10 cellular contexts compared by ENCODE assay signal in the genomic region with DNA sequence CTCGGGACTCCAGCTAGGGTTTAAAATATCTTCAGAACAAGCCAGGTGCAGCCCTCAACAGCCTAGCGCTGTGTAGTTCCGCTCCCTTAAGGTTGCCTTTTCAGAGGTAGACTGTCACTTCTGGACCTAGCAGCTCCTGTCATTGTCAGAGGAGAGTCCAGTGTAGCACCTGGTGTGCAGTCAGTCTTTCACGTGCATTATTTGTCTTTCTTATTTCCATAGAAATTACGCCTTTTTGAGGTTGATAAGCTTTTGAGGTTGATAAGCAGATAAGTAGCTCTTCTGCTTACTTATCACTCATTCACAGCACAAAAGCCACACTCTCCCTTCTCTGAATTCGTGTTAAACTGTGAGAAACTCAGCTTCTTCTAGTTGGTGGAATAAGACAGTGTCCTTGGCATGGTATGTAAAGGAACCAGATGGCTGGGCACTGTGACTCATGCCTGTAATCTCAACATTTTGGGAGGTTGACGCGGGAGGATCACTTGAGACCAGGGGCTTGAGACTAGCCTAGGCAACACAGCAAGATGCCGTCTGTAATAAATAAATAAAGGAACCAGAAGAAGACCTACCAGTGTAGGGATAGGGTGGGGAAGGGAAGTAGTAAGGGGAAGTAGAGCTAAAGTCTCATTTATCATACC. TPM values are rescaled to one million over a fixed set of nuclear protein-coding genes. Genes with fewer than 3 reads are reported as not detected.
DNase-seq lines count a peak whose midpoint lies in the region; ATAC-seq, FAIRE-seq and TF ChIP-seq lines count a peak whose summit lies in the region.
"Had no signal": no experiment of that assay in that cellular context is flagged by ENCODE, and none has a peak within 500 bp of the region (broad histone marks: within the 10 kb centered on the region; RNA-seq: fewer than 3 reads in every experiment).

No MANE protein-coding gene starts in this region.

- H3K36me3 Mint-ChIP-seq in natural killer cell, result no peaks in the 10 kb centered on the region

- H3K4me1 ChIP-seq in ovary (ENCODE audit: insufficient read depth) (peaks cover 8% of the 10 kb centered on the region), kidney (ENCODE audit: control insufficient read depth in 1 of 2, insufficient read depth in 1 of 2, low read depth in 1 of 2, low read length in 2 of 2) (no peaks in the 10 kb centered on the region)

- H3K9me3 ChIP-seq in ovary, result no peaks in the 10 kb centered on the region
- H3K9me3 ChIP-seq in kidney (ENCODE audit: control insufficient read depth in 1 of 2, low read length in 2 of 2), result no peaks in the 10 kb centered on the region
- H3K9me3 ChIP-seq: thyroid gland had no signal

- peaks cover 6 to 9% of the 10 kb centered on the region in 2 donors for H3K4me1 Mint-ChIP-seq in natural killer cell

- H3K27ac ChIP-seq in ovary, result no peak overlapping the region
- no peak overlapping the region for H3K27ac ChIP-seq in kidney (ENCODE audit: low read depth in 2 of 2, low read length in 2 of 2)
- H3K27ac ChIP-seq: thyroid gland had no signal

- intact Hi-C loops in natural killer cell (cut with micrococcal nuclease) (no loop called here), ovary (cut with DNase I) (no loop called here), kidney (cut with DNase I) (loop anchor here (10.0 kb wide), 1 partner anchor 68 kb away; no protein-coding TSS in a partner anchor)

- no peaks in the 10 kb centered on the region for H3K27me3 Mint-ChIP-seq in natural killer cell (ENCODE audit: low read depth in 2 of 2)

- in situ Hi-C loops in G401 (cut with HindIII; ENCODE audit: low sequenced_read_pairs), result loop anchor here (5.0 kb wide), 1 partner anchor 46 kb away; no protein-coding TSS in a partner anchor

- no peaks in the 10 kb centered on the region for H3K27me3 ChIP-seq in ovary
- H3K27me3 ChIP-seq: thyroid gland had no signal

- FAIRE-seq in kidney (lab: Jason Lieb, UNC), result no peak

- 70 to 74% (median 71%) methylated on average over 9 of the region's 9 CpGs for WGBS in ovary, 3 donors

- peak; percentile 91 for DNase-seq in G401 (ENCODE audit: low spot score)
- peak; percentile 70 for DNase-seq in NCI-H146 (lab: John Stamatoyannopoulos, UW)
- peak; percentile 55 for DNase-seq in amniotic epithelial cell (ENCODE audit: low read depth)
- no peak for DNase-seq in natural killer cell
- no peak for DNase-seq in ovary
- DNase-seq in Ammon's horn (ENCODE audit: low spot score), result no peak
- no peak for DNase-seq in kidney
- DNase-seq: NCI-H1436 treated with DMSO at 0.1 percent for 48 hours, thyroid gland had no signal

- ATAC-seq in natural killer cell (peak in 2 of 3 donors; percentile 25 to 85), GM18907 (IDR thresholded peaks at IDR 0.05; ENCODE audit: unreplicated experiment) (no peak)

- H3K9ac ChIP-seq in kidney (ENCODE audit: low read length in 2 of 2), result no peak overlapping the region

- no peak for TF ChIP-seq CTCF in natural killer cell (IDR thresholded peaks at IDR 0.05)
- TF ChIP-seq CTCF in ovary (IDR thresholded peaks at IDR 0.05), result no peak
- TF ChIP-seq CTCF in kidney (IDR thresholded peaks at IDR 0.05; ENCODE audit: borderline replicate concordance, extremely low read depth, insufficient read depth), result no peak

- no peak overlapping the region for H3K4me3 Mint-ChIP-seq in natural killer cell

- H3K36me3 ChIP-seq in ovary (no peaks in the 10 kb centered on the region), kidney (ENCODE audit: control insufficient read depth in 1 of 2, insufficient read depth in 2 of 2, low read length in 2 of 2) (no peaks in the 10 kb centered on the region)
- H3K36me3 ChIP-seq: thyroid gland had no signal

- H3K4me3 ChIP-seq in ovary, result no peak overlapping the region
- H3K4me3 ChIP-seq in kidney (ENCODE audit: low read length in 2 of 2), result no peak overlapping the region
- H3K4me3 ChIP-seq: thyroid gland had no signal

- H3K9me3 Mint-ChIP-seq in natural killer cell, result no peaks in the 10 kb centered on the region

- TF ChIP-seq POLR2A in ovary (IDR thresholded peaks at IDR 0.05), result no peak

- no peak overlapping the region for H3K27ac Mint-ChIP-seq in natural killer cell

- TF ChIP-seq EP300 in ovary (IDR thresholded peaks at IDR 0.05), result no peak

RNA-seq across cellular contexts. Expression of a gene that starts 10.2 kb away (rescaled TPM):
- 18.6 and 22.0 TPM in 2 replicates for total RNA-seq in G401 (2014; rRNA removed; shearing (Covaris generic))
- total RNA-seq in natural killer cell (10 to 100 TPM; 12.6 to 33.5 (median 22.9) TPM), ovary (10 to 100 TPM in 6 of 7 donors, 1 to 10 TPM in 1; 8.1 to 37.6 (median 28.0) TPM), kidney (28.1 TPM)
- polyA plus RNA-seq in ovary (10 to 100 TPM in 1 of 2 donors, 1 to 10 TPM in 1; 8.4 to 18.8 TPM), kidney (ENCODE audit: insufficient read depth, low read depth, low replicate concordance) (2.8 TPM)

RNA-seq across cellular contexts. Expression of a gene that starts 54.0 kb away (rescaled TPM):
- total RNA-seq in G401 (2014; rRNA removed; shearing (Covaris generic)), result not detected in 2 replicates
- total RNA-seq in natural killer cell (1 to 10 TPM in 1 of 3 donors, under 1 TPM in 2; 0.92 to 1.9 (median 0.93) TPM), ovary (1 to 10 TPM in 1 of 7 donors, under 1 TPM in 4, not detected in 2; 0.15 to 1.1 (median 0.25) TPM), kidney (not detected)
- polyA plus RNA-seq in ovary (under 1 TPM in 1 of 2 donors, not detected in 1; 0.05 TPM), kidney (ENCODE audit: insufficient read depth, low read depth, low replicate concordance) (not detected)
- total RNA-seq: thyroid gland had no signal

Comparison
In these comparisons a context has a peak if more than half of its experiments do, and no peak if none do; other contexts are left out.
1. DNase-seq: peak in G401 (single experiment), NCI-H146 (single experiment) and amniotic epithelial cell (single experiment); none in natural killer cell (single experiment), ovary (0 of 5), Ammon's horn (single experiment) and kidney (single experiment).